9 cellular contexts compared by ENCODE assay signal in the genomic region with DNA sequence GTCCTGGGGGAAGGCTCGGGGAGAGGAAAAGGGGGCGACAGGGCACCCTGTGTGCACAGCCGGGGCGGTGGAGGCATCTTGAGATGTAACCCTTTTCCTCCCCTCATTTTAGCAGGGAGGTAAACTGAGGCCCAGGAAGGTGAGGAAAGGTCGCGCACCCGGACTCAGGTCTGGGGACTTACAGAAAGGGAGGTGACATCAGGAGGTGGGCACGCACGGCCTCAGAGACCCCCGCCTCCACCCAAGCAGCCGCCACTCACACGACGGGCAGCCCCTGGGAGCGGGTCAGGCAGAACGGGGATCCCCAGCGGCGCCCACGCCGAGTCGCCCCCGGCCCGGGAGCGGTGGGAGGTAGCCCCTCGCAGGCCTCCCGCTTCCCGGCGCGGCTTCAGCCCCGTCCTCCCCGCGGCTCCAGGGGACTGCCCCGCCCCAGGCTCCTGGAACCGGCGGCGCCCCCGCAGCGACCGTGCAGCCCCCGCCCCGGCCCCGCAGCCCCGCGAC. TPM values are rescaled to one million over a fixed set of nuclear protein-coding genes. Genes with fewer than 3 reads are reported as not detected.
DNase-seq lines count a peak whose midpoint lies in the region; ATAC-seq and TF ChIP-seq lines count a peak whose summit lies in the region.
"Had no signal": no experiment of that assay in that cellular context is flagged by ENCODE, and none has a peak within 500 bp of the region (broad histone marks: within the 10 kb centered on the region; RNA-seq: fewer than 3 reads in every experiment).

No MANE protein-coding gene starts in this region.

- no peaks in the 10 kb centered on the region for H3K9me3 ChIP-seq in mucosa of descending colon

- ATAC-seq in mucosa of descending colon = no peak

- no peaks in the 10 kb centered on the region for H3K27me3 ChIP-seq in HL-60 (ENCODE audit: insufficient read depth, poor library complexity, severe bottlenecking)

- POLR2A ChIA-PET in activated CD4-positive, alpha-beta T cell treated with anti-CD3 and anti-CD28 coated beads, Interleukin-2, amount 10 ng/mL, durations not matched to agents 7 days and 5 days (lab: Charles Lee) = no interaction called here
- POLR2A ChIA-PET in MCF 10A (lab: Yijun Ruan, JAX) = interaction anchor here (1.2 to 2.0 kb wide), 4 partner anchors 9 to 269 kb away, joined by 3 to 7 read pairs (median 4); a partner anchor contains a TSS

- H3K4me3 ChIP-seq in HL-60 (replicated peaks; ENCODE audit: insufficient read depth, low read length) = peak overlapping the region; percentile 88
- H3K4me3 ChIP-seq in mucosa of descending colon = peak overlapping the region; percentile 77

- in situ Hi-C loops in GM13976 (cut with MboI; ENCODE audit: low sequenced_read_pairs, unreplicated experiment) = loop anchor here (10.0 kb wide), 1 partner anchor 45 kb away; no protein-coding TSS in a partner anchor

- intact Hi-C loops in MCF 10A (cut with micrococcal nuclease) (loop anchor here (10.0 kb wide), 1 partner anchor 145 kb away; a partner anchor contains a TSS), mucosa of descending colon (cut with DNase I, micrococcal nuclease) (loop anchor here in 1 of 2 donors (5.0 kb wide), 1 partner anchor 32 kb away; no protein-coding TSS in a partner anchor)

- DNase-seq in activated CD4-positive, alpha-beta T cell treated with anti-CD3 and anti-CD28 coated beads, Interleukin-2, amount 10 ng/mL, durations not matched to agents 7 days and 5 days = no peak
- no peak for DNase-seq in activated CD4-positive, alpha-beta T cell treated with anti-CD3 and anti-CD28 coated beads for 4 hours
- no peak for DNase-seq in HL-60 (ENCODE audit: low read depth in 1 of 2, low spot score in 1 of 2)
- no peak for DNase-seq in MCF 10A (ENCODE audit: unreplicated experiment)
- peak in 1 of 3 donors; percentile 62 for DNase-seq in mucosa of descending colon
- no peak for DNase-seq in NCI-H526 (lab: John Stamatoyannopoulos, UW)
- no peak for DNase-seq in middle frontal gyrus (ENCODE audit: extremely low spot score, low spot score)
- DNase-seq in GM13976 (ENCODE audit: low spot score) = no peak

- H3K27me3 Mint-ChIP-seq in activated CD4-positive, alpha-beta T cell treated with anti-CD3 and anti-CD28 coated beads, Interleukin-2, amount 10 ng/mL, durations not matched to agents 7 days and 5 days = no peaks in the 10 kb centered on the region
- H3K27me3 Mint-ChIP-seq in MCF 10A (ENCODE audit: insufficient read depth, unreplicated experiment) = no peaks in the 10 kb centered on the region

- no peaks in the 10 kb centered on the region for H3K36me3 Mint-ChIP-seq in activated CD4-positive, alpha-beta T cell treated with anti-CD3 and anti-CD28 coated beads, Interleukin-2, amount 10 ng/mL, durations not matched to agents 7 days and 5 days (ENCODE audit: low read depth)
- peaks cover 6% of the 10 kb centered on the region for H3K36me3 Mint-ChIP-seq in MCF 10A (ENCODE audit: insufficient read depth, unreplicated experiment)

- no peaks in the 10 kb centered on the region for H3K36me3 ChIP-seq in mucosa of descending colon (ENCODE audit: low read depth)

- CTCF ChIA-PET in activated CD4-positive, alpha-beta T cell treated with anti-CD3 and anti-CD28 coated beads, Interleukin-2, amount 10 ng/mL, durations not matched to agents 7 days and 5 days (lab: Charles Lee) = interaction anchor here (0.6 to 1.6 kb wide), 4 partner anchors 28 to 199 kb away, joined by 3 to 6 read pairs (median 4); no protein-coding TSS in a partner anchor
- CTCF ChIA-PET in MCF 10A (lab: Yijun Ruan, JAX) = interaction anchor here (0.7 to 1.6 kb wide), 6 partner anchors 9 to 63 kb away, joined by 3 to 5 read pairs (median 4); a partner anchor contains a TSS

- H3K9me3 Mint-ChIP-seq in activated CD4-positive, alpha-beta T cell treated with anti-CD3 and anti-CD28 coated beads, Interleukin-2, amount 10 ng/mL, durations not matched to agents 7 days and 5 days = no peaks in the 10 kb centered on the region
- no peaks in the 10 kb centered on the region for H3K9me3 Mint-ChIP-seq in MCF 10A (ENCODE audit: unreplicated experiment)

- H3K4me1 ChIP-seq in mucosa of descending colon (ENCODE audit: low read depth) = peaks cover 4% of the 10 kb centered on the region

- peak overlapping the region; percentile 50 for H3K27ac ChIP-seq in HL-60 (replicated peaks)

- peak overlapping the region; percentile 79 for H3K27ac Mint-ChIP-seq in activated CD4-positive, alpha-beta T cell treated with anti-CD3 and anti-CD28 coated beads, Interleukin-2, amount 10 ng/mL, durations not matched to agents 7 days and 5 days
- H3K27ac Mint-ChIP-seq in MCF 10A (ENCODE audit: low read depth, unreplicated experiment) = peak overlapping the region; percentile 35

- H3K4me1 Mint-ChIP-seq in activated CD4-positive, alpha-beta T cell treated with anti-CD3 and anti-CD28 coated beads, Interleukin-2, amount 10 ng/mL, durations not matched to agents 7 days and 5 days = peaks cover 20% of the 10 kb centered on the region
- no peaks in the 10 kb centered on the region for H3K4me1 Mint-ChIP-seq in MCF 10A (ENCODE audit: insufficient read depth, unreplicated experiment)

- TF ChIP-seq CTCF in HL-60 (IDR thresholded peaks at IDR 0.05; ENCODE audit: insufficient read depth, low read length) (no peak), MCF 10A (IDR thresholded peaks at IDR 0.05; ENCODE audit: unreplicated experiment) (no peak), mucosa of descending colon (IDR thresholded peaks at IDR 0.05) (no peak), GM13976 (IDR thresholded peaks at IDR 0.05; ENCODE audit: borderline replicate concordance, control extremely low read depth, extremely low read depth, insufficient read depth, missing control alignments) (no peak)

- peak overlapping the region; percentile 85 for H3K4me3 Mint-ChIP-seq in activated CD4-positive, alpha-beta T cell treated with anti-CD3 and anti-CD28 coated beads, Interleukin-2, amount 10 ng/mL, durations not matched to agents 7 days and 5 days
- H3K4me3 Mint-ChIP-seq in MCF 10A (ENCODE audit: unreplicated experiment) = peak overlapping the region; percentile 87

- no TSS peak for BruUV-seq in MCF 10A (replicated peaks; lab: Mats Ljungman, UMichigan)

RNA-seq across cellular contexts. Expression of a gene that starts 0.5 kb away (rescaled TPM):
- total RNA-seq in activated CD4-positive, alpha-beta T cell treated with anti-CD3 and anti-CD28 coated beads, Interleukin-2, amount 10 ng/mL, durations not matched to agents 7 days and 5 days = 10 to 100 TPM; 18.7 to 19.5 TPM
- total RNA-seq in MCF 10A (2022) (13.3 and 15.8 TPM in 2 replicates), mucosa of descending colon (10 to 100 TPM; 23.1 to 95.2 (median 23.2) TPM)

RNA-seq across cellular contexts. Expression of a gene that starts 8.4 kb away (rescaled TPM):
- 1 to 10 TPM; 2.7 to 3.5 TPM for total RNA-seq in activated CD4-positive, alpha-beta T cell treated with anti-CD3 and anti-CD28 coated beads, Interleukin-2, amount 10 ng/mL, durations not matched to agents 7 days and 5 days
- 0.69 and 1.6 TPM in 2 replicates for total RNA-seq in MCF 10A (2022)
- 100 to 1,000 TPM; 167 to 357 (median 285) TPM for total RNA-seq in mucosa of descending colon
- total RNA-seq: Daoy had no signal

Comparison
In these comparisons a context has a peak if more than half of its experiments do, and no peak if none do; other contexts are left out.
1. RNA of a gene that starts 8.4 kb away (total RNA-seq): 167 to 357 TPM in mucosa of descending colon; 2.7 to 3.5 TPM in activated CD4-positive, alpha-beta T cell treated with anti-CD3 and anti-CD28 coated beads, Interleukin-2, amount 10 ng/mL, durations not matched to agents 7 days and 5 days and 0.69 to 1.6 TPM in MCF 10A; every median in the first group is over 10 times any median in the second.